25 cellular contexts compared by ENCODE assay signal in the genomic region with DNA sequence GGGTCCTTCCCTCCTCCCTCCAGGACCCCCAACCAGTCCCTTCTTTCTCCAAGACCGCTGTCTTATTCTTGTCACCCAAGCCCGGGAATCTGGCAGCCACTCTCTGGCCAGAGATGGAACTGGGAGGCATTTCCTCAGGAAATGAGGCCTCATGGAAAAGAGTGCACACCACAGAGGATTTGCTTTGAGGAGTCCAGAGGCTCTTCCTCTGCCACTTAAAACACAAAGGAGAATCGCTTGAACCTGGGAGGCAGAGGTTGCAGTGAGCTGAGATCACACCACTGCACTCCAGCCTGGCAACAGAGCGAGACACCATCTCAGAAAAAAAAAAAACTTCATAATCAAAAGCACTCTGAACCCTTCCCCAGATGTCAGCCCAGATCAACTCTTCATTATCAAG.
DNase-seq lines count a peak whose midpoint lies in the region; TF ChIP-seq lines count a peak whose summit lies in the region.
"Had no signal": no experiment of that assay in that cellular context is flagged by ENCODE, and none has a peak within 500 bp of the region (broad histone marks: within the 10 kb centered on the region; RNA-seq: fewer than 3 reads in every experiment).

No MANE protein-coding gene starts in this region.

- WGBS in esophagus squamous epithelium, 2 donors = 64 to 70% methylated on average over 2 of the region's 4 CpGs

- H3K27me3 Mint-ChIP-seq in endothelial cell (ENCODE audit: unreplicated experiment) = peaks cover 3% of the 10 kb centered on the region
- H3K27me3 Mint-ChIP-seq in type B pancreatic cell = peaks cover 6% of the 10 kb centered on the region
- no peaks in the 10 kb centered on the region for H3K27me3 Mint-ChIP-seq in activated T-helper 1 cell treated with anti-CD3 and anti-CD28 coated beads, Interleukin-12 subunit alpha, Interleukin-12 subunit beta, Interleukin-2, Interleukin-4 antibody, amounts not matched to agents 30 ng/mL and 10 ng/mL and 1 ng/mL, durations not matched to agents 14 hours and 24 hours and 36 hours (ENCODE audit: insufficient read depth)

- H3K4me3 Mint-ChIP-seq in endothelial cell (ENCODE audit: unreplicated experiment) (peak overlapping the region; percentile 4), type B pancreatic cell (no peak overlapping the region)
- no peak overlapping the region for H3K4me3 Mint-ChIP-seq in activated T-helper 1 cell treated with anti-CD3 and anti-CD28 coated beads, Interleukin-12 subunit alpha, Interleukin-12 subunit beta, Interleukin-2, Interleukin-4 antibody, amounts not matched to agents 30 ng/mL and 10 ng/mL and 1 ng/mL, durations not matched to agents 14 hours and 24 hours and 36 hours
- H3K4me3 Mint-ChIP-seq: CD4-positive, alpha-beta memory T cell; CD4-positive, CD25-positive, alpha-beta regulatory T cell; CD8-positive, alpha-beta memory T cell had no signal

- H3K27me3 ChIP-seq in esophagus squamous epithelium = no peaks in the 10 kb centered on the region
- H3K27me3 ChIP-seq: BE2C, BLaER1 had no signal

- TF ChIP-seq CTCF in endothelial cell (IDR thresholded peaks at IDR 0.05; ENCODE audit: unreplicated experiment) (no peak), type B pancreatic cell (conservative IDR thresholded peaks at IDR 0.05) (no peak), esophagus squamous epithelium (IDR thresholded peaks at IDR 0.05) (no peak)

- no peaks in the 10 kb centered on the region for H3K9me3 ChIP-seq in esophagus squamous epithelium
- H3K9me3 ChIP-seq: BE2C, BLaER1 had no signal

- TF ChIP-seq POLR2A in esophagus squamous epithelium (IDR thresholded peaks at IDR 0.05) = no peak

- H3K36me3 ChIP-seq in esophagus squamous epithelium = no peaks in the 10 kb centered on the region
- H3K36me3 ChIP-seq: BE2C, BLaER1 had no signal

- H3K4me1 Mint-ChIP-seq in endothelial cell (ENCODE audit: unreplicated experiment) = peaks cover 46% of the 10 kb centered on the region
- peaks cover 5% of the 10 kb centered on the region for H3K4me1 Mint-ChIP-seq in type B pancreatic cell (ENCODE audit: unreplicated experiment)
- no peaks in the 10 kb centered on the region for H3K4me1 Mint-ChIP-seq in activated T-helper 1 cell treated with anti-CD3 and anti-CD28 coated beads, Interleukin-12 subunit alpha, Interleukin-12 subunit beta, Interleukin-2, Interleukin-4 antibody, amounts not matched to agents 30 ng/mL and 10 ng/mL and 1 ng/mL, durations not matched to agents 14 hours and 24 hours and 36 hours (ENCODE audit: low read depth)

- no peak overlapping the region for H3K27ac ChIP-seq in esophagus squamous epithelium
- H3K27ac ChIP-seq: BLaER1 had no signal

- no peak overlapping the region for H3K4me3 ChIP-seq in esophagus squamous epithelium
- H3K4me3 ChIP-seq: BLaER1, GM12878 had no signal

- H3K36me3 Mint-ChIP-seq in endothelial cell (ENCODE audit: low read depth, unreplicated experiment) (peaks cover 3% of the 10 kb centered on the region), type B pancreatic cell (no peaks in the 10 kb centered on the region)
- H3K36me3 Mint-ChIP-seq in activated T-helper 1 cell treated with anti-CD3 and anti-CD28 coated beads, Interleukin-12 subunit alpha, Interleukin-12 subunit beta, Interleukin-2, Interleukin-4 antibody, amounts not matched to agents 30 ng/mL and 10 ng/mL and 1 ng/mL, durations not matched to agents 14 hours and 24 hours and 36 hours (ENCODE audit: low read depth) = no peaks in the 10 kb centered on the region
- H3K36me3 Mint-ChIP-seq: CD14-positive monocyte; CD4-positive, alpha-beta memory T cell; CD4-positive, CD25-positive, alpha-beta regulatory T cell; CD8-positive, alpha-beta memory T cell had no signal

- DNase-seq in dermis blood vessel endothelial cell = peak; percentile 42
- no peak for DNase-seq in endothelial cell (ENCODE audit: low spot score)
- peak; percentile 21 to 37 for DNase-seq in lung microvascular endothelial cell (ENCODE audit: low read depth in 2 of 2)
- peak; percentile 27 for DNase-seq in type B pancreatic cell (ENCODE audit: extremely low spot score, unreplicated experiment)
- DNase-seq in esophagus squamous epithelium (lab: John Stamatoyannopoulos, UW) = no peak
- DNase-seq in activated T-helper 1 cell treated with anti-CD3 and anti-CD28 coated beads, Interleukin-12 subunit alpha, Interleukin-12 subunit beta, Interleukin-2, Interleukin-4 antibody, amounts not matched to agents 30 ng/mL and 10 ng/mL and 1 ng/mL, durations not matched to agents 14 hours and 24 hours and 36 hours (ENCODE audit: low spot score) = no peak
- no peak for DNase-seq in HCEC 1CT
- DNase-seq in anterior cingulate cortex (lab: John Stamatoyannopoulos, UW) = no peak
- DNase-seq: 8988T; ACHN; BE2C; CD4-positive, alpha-beta memory T cell; CD4-positive, CD25-positive, alpha-beta regulatory T cell; CD8-positive, alpha-beta memory T cell; COR-L47; DMS 273 treated with DMSO at 0.1 percent for 48 hours; DMS153; DMS53; DMS79; DND-41; EL; GDM1 had no signal

- intact Hi-C loops in esophagus squamous epithelium (cut with DNase I) = no loop called here
- intact Hi-C loops in activated T-helper 1 cell treated with anti-CD3 and anti-CD28 coated beads, Interleukin-12 subunit alpha, Interleukin-12 subunit beta, Interleukin-2, Interleukin-4 antibody, amounts not matched to agents 30 ng/mL and 10 ng/mL and 1 ng/mL, durations not matched to agents 14 hours and 24 hours and 36 hours (cut with micrococcal nuclease) = no loop called here

- H3K27ac Mint-ChIP-seq in endothelial cell (ENCODE audit: unreplicated experiment) = no peak overlapping the region
- H3K27ac Mint-ChIP-seq in type B pancreatic cell = no peak overlapping the region
- no peak overlapping the region for H3K27ac Mint-ChIP-seq in activated T-helper 1 cell treated with anti-CD3 and anti-CD28 coated beads, Interleukin-12 subunit alpha, Interleukin-12 subunit beta, Interleukin-2, Interleukin-4 antibody, amounts not matched to agents 30 ng/mL and 10 ng/mL and 1 ng/mL, durations not matched to agents 14 hours and 24 hours and 36 hours
- H3K27ac Mint-ChIP-seq: CD4-positive, CD25-positive, alpha-beta regulatory T cell had no signal

- peaks cover 0 to 2% (median 0%) of the 10 kb centered on the region in 3 donors for H3K4me1 ChIP-seq in esophagus squamous epithelium
- H3K4me1 ChIP-seq: BE2C, BLaER1 had no signal

- H3K9me3 Mint-ChIP-seq in endothelial cell (ENCODE audit: unreplicated experiment) = no peaks in the 10 kb centered on the region
- H3K9me3 Mint-ChIP-seq in type B pancreatic cell = no peaks in the 10 kb centered on the region
- H3K9me3 Mint-ChIP-seq in activated T-helper 1 cell treated with anti-CD3 and anti-CD28 coated beads, Interleukin-12 subunit alpha, Interleukin-12 subunit beta, Interleukin-2, Interleukin-4 antibody, amounts not matched to agents 30 ng/mL and 10 ng/mL and 1 ng/mL, durations not matched to agents 14 hours and 24 hours and 36 hours = no peaks in the 10 kb centered on the region
- H3K9me3 Mint-ChIP-seq: CD4-positive, alpha-beta memory T cell; CD8-positive, alpha-beta memory T cell had no signal

Comparison
In these comparisons a context has a peak if more than half of its experiments do, and no peak if none do; other contexts are left out.
1. DNase-seq: peak in dermis blood vessel endothelial cell (single experiment), lung microvascular endothelial cell (2 of 2) and type B pancreatic cell (single experiment); none in endothelial cell (single experiment), esophagus squamous epithelium (single experiment), activated T-helper 1 cell treated with anti-CD3 and anti-CD28 coated beads, Interleukin-12 subunit alpha, Interleukin-12 subunit beta, Interleukin-2, Interleukin-4 antibody, amounts not matched to agents 30 ng/mL and 10 ng/mL and 1 ng/mL, durations not matched to agents 14 hours and 24 hours and 36 hours (single experiment), HCEC 1CT (single experiment) and anterior cingulate cortex (0 of 58).